ENCODE assay signal across 14 cellular contexts in genomic region chr3:171753665-171754408, GRCh38. TPM values are rescaled to one million over a fixed set of nuclear protein-coding genes. Genes with fewer than 3 reads are reported as not detected.
A peak's percentile ranks its signal among the peaks of the same experiment; 100 is the strongest.
DNase-seq lines count a peak whose midpoint lies in the region; ATAC-seq and TF ChIP-seq lines count a peak whose summit lies in the region.
"Had no signal": no experiment of that assay in that cellular context is flagged by ENCODE, and none has a peak within 500 bp of the region (broad histone marks: within the 10 kb centered on the region; RNA-seq: fewer than 3 reads in every experiment).

No MANE protein-coding gene starts in this region.

- H3K79me1 ChIP-seq in H9 (ENCODE audit: insufficient read depth, low read depth, low read length, poor library complexity, severe bottlenecking): no peaks in the 10 kb centered on the region

- no peak for TF ChIP-seq EP300 in suprapubic skin (IDR thresholded peaks at IDR 0.05)

- no peak overlapping the region for H3K4ac ChIP-seq in H9 (ENCODE audit: low read depth, low read length)

- H4K20me1 ChIP-seq in H9 (ENCODE audit: control insufficient read depth, insufficient read depth, insufficient read length): no peaks in the 10 kb centered on the region

- H2BK5ac ChIP-seq in H9 (ENCODE audit: insufficient read length, low read length): no peak overlapping the region

- H3K18ac ChIP-seq in H9 (ENCODE audit: insufficient read length, low read depth, low read length): no peak overlapping the region

- TF ChIP-seq CTCF in heart right ventricle (IDR thresholded peaks at IDR 0.05) (no peak), suprapubic skin (IDR thresholded peaks at IDR 0.05) (no peak), H9 (conservative IDR thresholded peaks at IDR 0.05) (no peak)

- H3K23me2 ChIP-seq in H9 (ENCODE audit: insufficient read length, low read depth, low read length, poor library complexity, severe bottlenecking): no peaks in the 10 kb centered on the region

- H3K56ac ChIP-seq in H9 (ENCODE audit: insufficient read length, low read depth, low read length): no peak overlapping the region

- H3T11ph ChIP-seq in H9 (ENCODE audit: low read length): no peak overlapping the region

- H3K36me3 ChIP-seq in heart right ventricle: no peaks in the 10 kb centered on the region
- H3K36me3 ChIP-seq in suprapubic skin: no peaks in the 10 kb centered on the region
- H3K36me3 ChIP-seq: tibial artery had no signal

- H3K4me3 Mint-ChIP-seq in activated naive CD4-positive, alpha-beta T cell treated with anti-CD3 and anti-CD28 coated beads for 36 hours: no peak overlapping the region
- no peak overlapping the region for H3K4me3 Mint-ChIP-seq in H9
- H3K4me3 Mint-ChIP-seq: CD4-positive, alpha-beta T cell; endodermal cell had no signal

- TF ChIP-seq POLR2A in suprapubic skin (IDR thresholded peaks at IDR 0.05): no peak

- peaks cover 9% of the 10 kb centered on the region for H3K27me3 Mint-ChIP-seq in activated naive CD4-positive, alpha-beta T cell treated with anti-CD3 and anti-CD28 coated beads for 36 hours (ENCODE audit: low read depth)
- no peaks in the 10 kb centered on the region for H3K27me3 Mint-ChIP-seq in H9 (ENCODE audit: low read depth)

- no peak overlapping the region for H3K14ac ChIP-seq in H9 (ENCODE audit: insufficient read depth, low read length)

- H3K36me3 Mint-ChIP-seq in activated naive CD4-positive, alpha-beta T cell treated with anti-CD3 and anti-CD28 coated beads, Interleukin-2, amount 50 U/mL, for 72 hours: no peaks in the 10 kb centered on the region
- H3K36me3 Mint-ChIP-seq in activated naive CD4-positive, alpha-beta T cell treated with anti-CD3 and anti-CD28 coated beads for 36 hours (ENCODE audit: low read depth): no peaks in the 10 kb centered on the region
- H3K36me3 Mint-ChIP-seq in H9 (ENCODE audit: insufficient read depth in 1 of 3, low read depth in 3 of 3): no peaks in the 10 kb centered on the region

- H2BK120ac ChIP-seq in H9 (ENCODE audit: low read depth, low read length, poor library complexity, severe bottlenecking): no peak overlapping the region

- no peak overlapping the region for H3K27ac Mint-ChIP-seq in activated naive CD4-positive, alpha-beta T cell treated with anti-CD3 and anti-CD28 coated beads, Interleukin-2, amount 50 U/mL, for 72 hours
- no peak overlapping the region for H3K27ac Mint-ChIP-seq in activated naive CD4-positive, alpha-beta T cell treated with anti-CD3 and anti-CD28 coated beads for 36 hours
- H3K27ac Mint-ChIP-seq in H9: no peak overlapping the region
- H3K27ac Mint-ChIP-seq: CD4-positive, alpha-beta T cell; endodermal cell had no signal

- H2BK15ac ChIP-seq in H9 (ENCODE audit: low read depth, low read length): no peak overlapping the region

- H2AK5ac ChIP-seq in H9 (ENCODE audit: insufficient read length, low read length): no peak overlapping the region

- intact Hi-C loops in activated naive CD4-positive, alpha-beta T cell treated with anti-CD3 and anti-CD28 coated beads for 36 hours (cut with micrococcal nuclease): no loop called here
- intact Hi-C loops in heart right ventricle (cut with DNase I): no loop called here

- no peak overlapping the region for H3K4me2 ChIP-seq in H9 (ENCODE audit: insufficient read depth, insufficient read length, low read length)
- H3K4me2 ChIP-seq: PC-9 had no signal

- no peak overlapping the region for H3K4me3 ChIP-seq in heart right ventricle
- H3K4me3 ChIP-seq in suprapubic skin: no peak overlapping the region
- H3K4me3 ChIP-seq: PC-9, tibial artery had no signal

- H4K91ac ChIP-seq in H9 (ENCODE audit: insufficient read length, low read depth, low read length): no peak overlapping the region

- H3K27ac ChIP-seq in heart right ventricle: peak overlapping the region in 8 of 10 donors; percentile 3 to 47 (median 30)
- peak overlapping the region; percentile 84 for H3K27ac ChIP-seq in suprapubic skin
- H3K27ac ChIP-seq in H9 (ENCODE audit: insufficient read length, low read depth, low read length): no peak overlapping the region
- H3K27ac ChIP-seq: PC-9, tibial artery had no signal

- no peak overlapping the region for H3K9ac ChIP-seq in H9 (ENCODE audit: extremely low read depth, insufficient read length, low read length)

- no peaks in the 10 kb centered on the region for H3K27me3 ChIP-seq in heart right ventricle
- no peaks in the 10 kb centered on the region for H3K27me3 ChIP-seq in suprapubic skin
- no peaks in the 10 kb centered on the region for H3K27me3 ChIP-seq in H9 (ENCODE audit: insufficient read depth, low read length)
- H3K27me3 ChIP-seq: tibial artery had no signal

- 69 to 75% methylated on average over 5 of the region's 5 CpGs for WGBS in heart right ventricle, 2 donors
- WGBS in suprapubic skin: 60% methylated on average over 5 of the region's 5 CpGs
- whole genome bisulfite sequencing in H9 (ENCODE audit: extremely low coverage, insufficient read length, low lambda C conversion rate): no CpG with 5 or more reads among the region's 5 CpGs

- peak; percentile 85 to 90 for ATAC-seq in activated naive CD4-positive, alpha-beta T cell treated with anti-CD3 and anti-CD28 coated beads, Interleukin-2, amount 50 U/mL, for 72 hours
- ATAC-seq in heart right ventricle: peak in 2 of 8 donors; percentile 31 to 36
- ATAC-seq in GM21526 (IDR thresholded peaks at IDR 0.05; ENCODE audit: low FRiP score, unreplicated experiment): no peak

- peaks cover 5 to 93% (median 70%) of the 10 kb centered on the region in 9 donors for H3K4me1 ChIP-seq in heart right ventricle
- peaks cover 66% of the 10 kb centered on the region for H3K4me1 ChIP-seq in suprapubic skin
- H3K4me1 ChIP-seq in H9 (ENCODE audit: insufficient read depth, low read length): no peaks in the 10 kb centered on the region; the same call in 1 of the 2 replicates

- H4K8ac ChIP-seq in H9 (replicated peaks; ENCODE audit: insufficient read length, low read depth, low read length): no peak overlapping the region

- peak in 1 of 2 donors; percentile 10 for DNase-seq in activated naive CD4-positive, alpha-beta T cell treated with anti-CD3 and anti-CD28 coated beads, Interleukin-2, amount 50 U/mL, for 72 hours (ENCODE audit: low spot score in 2 of 2)
- no peak for DNase-seq in activated naive CD4-positive, alpha-beta T cell treated with anti-CD3 and anti-CD28 coated beads for 36 hours
- DNase-seq in amniotic epithelial cell (ENCODE audit: low read depth): peak; percentile 87
- DNase-seq in heart right ventricle: no peak
- no peak for DNase-seq in suprapubic skin (ENCODE audit: low spot score in 2 of 2)
- DNase-seq in H9: no peak
- no peak for DNase-seq in COLO829 (ENCODE audit: low spot score)
- DNase-seq: activated naive CD4-positive, alpha-beta T cell treated with Interleukin-2 at 50 U/mL for 16 hours; CD4-positive, alpha-beta T cell; endodermal cell; islet precursor cell had no signal

- H3K79me2 ChIP-seq in H9 (ENCODE audit: insufficient read depth, low read length): no peaks in the 10 kb centered on the region

- no peak overlapping the region for H2BK20ac ChIP-seq in H9 (ENCODE audit: low read depth, low read length, poor library complexity, severe bottlenecking)

- CTCF ChIA-PET in activated naive CD4-positive, alpha-beta T cell treated with anti-CD3 and anti-CD28 coated beads for 36 hours (lab: Charles Lee): interaction anchor here (4.4 kb wide), 1 partner anchor 18 kb away, joined by 18 read pairs; no protein-coding TSS in a partner anchor

- no peak overlapping the region for H2BK12ac ChIP-seq in H9 (ENCODE audit: insufficient read length, low read depth, low read length)

- no peak overlapping the region for H4K5ac ChIP-seq in H9 (ENCODE audit: insufficient read length, low read depth, low read length)

- H3K9me3 ChIP-seq in heart right ventricle (no peaks in the 10 kb centered on the region), suprapubic skin (no peaks in the 10 kb centered on the region), H9 (ENCODE audit: control insufficient read depth, low read depth, low read length) (no peaks in the 10 kb centered on the region)
- H3K9me3 ChIP-seq: tibial artery had no signal

- no peaks in the 10 kb centered on the region for H3K4me1 Mint-ChIP-seq in activated naive CD4-positive, alpha-beta T cell treated with anti-CD3 and anti-CD28 coated beads for 36 hours (ENCODE audit: low read depth)
- H3K4me1 Mint-ChIP-seq in H9: peaks cover under 1 to 6% of the 10 kb centered on the region in 2 experiments; a peak in 3 of 4 replicates
- H3K4me1 Mint-ChIP-seq: endodermal cell had no signal

- H3K23ac ChIP-seq in H9 (ENCODE audit: insufficient read length, low read depth, low read length): no peak overlapping the region

- H2AFZ ChIP-seq in H9 (ENCODE audit: low read length): no peak overlapping the region
- H2AFZ ChIP-seq: PC-9 had no signal

- no peaks in the 10 kb centered on the region for H3K9me3 Mint-ChIP-seq in activated naive CD4-positive, alpha-beta T cell treated with anti-CD3 and anti-CD28 coated beads, Interleukin-2, amount 50 U/mL, for 72 hours
- H3K9me3 Mint-ChIP-seq in activated naive CD4-positive, alpha-beta T cell treated with anti-CD3 and anti-CD28 coated beads for 36 hours: no peaks in the 10 kb centered on the region
- no peaks in the 10 kb centered on the region for H3K9me3 Mint-ChIP-seq in H9
- H3K9me3 Mint-ChIP-seq: CD4-positive, alpha-beta T cell; endodermal cell had no signal

RNA-seq across cellular contexts. Expression of gene PLD1, which starts 56.4 kb away (rescaled TPM):
- total RNA-seq in activated naive CD4-positive, alpha-beta T cell treated with anti-CD3 and anti-CD28 coated beads, Interleukin-2, amount 50 U/mL, for 72 hours: under 1 TPM; 0.32 to 0.89 TPM
- total RNA-seq in activated naive CD4-positive, alpha-beta T cell treated with anti-CD3 and anti-CD28 coated beads for 36 hours: under 1 TPM in 1 of 2 experiments, not detected in 1; 0.25 TPM
- 10 to 100 TPM; 51.4 to 83.3 (median 67.1) TPM for total RNA-seq in heart right ventricle
- 10 to 100 TPM; 10.5 to 13.3 TPM for polyA plus RNA-seq in heart right ventricle
- total RNA-seq in suprapubic skin: 10 to 100 TPM; 49.0 to 66.0 (median 55.1) TPM
- 1.5 and 1.8 TPM in 2 replicates for total RNA-seq in H9 (2021)

Comparison
In these comparisons a context has a peak if more than half of its experiments do, and no peak if none do; other contexts are left out.
1. RNA of gene PLD1, which starts 56.4 kb away (total RNA-seq): 51.4 to 83.3 TPM in heart right ventricle and 49.0 to 66.0 TPM in suprapubic skin; 1.5 to 1.8 TPM in H9, 0.32 to 0.89 TPM in activated naive CD4-positive, alpha-beta T cell treated with anti-CD3 and anti-CD28 coated beads, Interleukin-2, amount 50 U/mL, for 72 hours and 0.25 TPM in activated naive CD4-positive, alpha-beta T cell treated with anti-CD3 and anti-CD28 coated beads for 36 hours; every median in the first group is over 10 times any median in the second.